ENCODE assay signal across 21 cellular contexts in genomic region chr12:86530996-86531655, GRCh38.
DNase-seq lines count a peak whose midpoint lies in the region; ATAC-seq and TF ChIP-seq lines count a peak whose summit lies in the region.
"Had no signal": no experiment of that assay in that cellular context is flagged by ENCODE, and none has a peak within 500 bp of the region (broad histone marks: within the 10 kb centered on the region; RNA-seq: fewer than 3 reads in every experiment).

No MANE protein-coding gene starts in this region.

- H3K9ac ChIP-seq in mammary epithelial cell (ENCODE audit: insufficient read depth, low read length) = no peak overlapping the region

- H3K36me3 ChIP-seq in mammary epithelial cell (ENCODE audit: insufficient read depth, low read length) (no peaks in the 10 kb centered on the region), brain microvascular endothelial cell (replicated peaks) (no peaks in the 10 kb centered on the region)
- H3K36me3 ChIP-seq: MG63, SJSA1 had no signal

- H4K20me1 ChIP-seq in mammary epithelial cell (ENCODE audit: insufficient read depth, low read length) = no peaks in the 10 kb centered on the region

- no peaks in the 10 kb centered on the region for H3K4me1 ChIP-seq in mammary epithelial cell (ENCODE audit: insufficient read depth, low read length)
- H3K4me1 ChIP-seq: SJSA1 had no signal

- H3K27ac Mint-ChIP-seq in MCF 10A (ENCODE audit: low read depth, unreplicated experiment) (no peak overlapping the region), osteocyte (ENCODE audit: unreplicated experiment) (no peak overlapping the region)
- H3K27ac Mint-ChIP-seq: B cell, CD14-positive monocyte had no signal

- DNase-seq in MCF 10A (ENCODE audit: unreplicated experiment) = peak; percentile 46
- DNase-seq in mammary epithelial cell = no peak
- peak; percentile 5 for DNase-seq in brain microvascular endothelial cell
- DNase-seq in fibroblast of pulmonary artery (ENCODE audit: low read depth) = peak; percentile 84
- DNase-seq in osteocyte (ENCODE audit: extremely low spot score, unreplicated experiment) = no peak
- no peak for DNase-seq in NCI-H446 (lab: John Stamatoyannopoulos, UW)
- DNase-seq: 8988T, GOT3, Karpas-422, MG63, NCI-H1048, NCI-H1436, NCI-H187 treated with DMSO at 0.1 percent for 48 hours, NCI-H510A treated with DMSO at 0.1 percent for 48 hours, NCI-H748 treated with DMSO at 0.1 percent for 48 hours had no signal

- BruUV-seq in MCF 10A (replicated peaks; lab: Mats Ljungman, UMichigan) = no TSS peak
- no TSS peak for BruUV-seq in mammary epithelial cell (replicated peaks; lab: Mats Ljungman, UMichigan)

- TF ChIP-seq CTCF in MCF 10A (IDR thresholded peaks at IDR 0.05; ENCODE audit: unreplicated experiment) = no peak
- no peak for TF ChIP-seq CTCF in mammary epithelial cell (conservative IDR thresholded peaks at IDR 0.05 in 1 of 2, IDR thresholded peaks at IDR 0.05 in 1 of 2; ENCODE audit: extremely low read depth in 1 of 2, insufficient read depth in 1 of 2, low read depth in 1 of 2, low read length in 2 of 2)
- TF ChIP-seq CTCF in brain microvascular endothelial cell (IDR thresholded peaks at IDR 0.05; ENCODE audit: low read depth, low read length, missing control alignments) = no peak
- TF ChIP-seq CTCF in fibroblast of pulmonary artery (IDR thresholded peaks at IDR 0.05; ENCODE audit: low read length, missing control alignments) = no peak
- TF ChIP-seq CTCF in osteocyte (IDR thresholded peaks at IDR 0.05) = no peak

- ATAC-seq in GM21423 (IDR thresholded peaks at IDR 0.05; ENCODE audit: unreplicated experiment) (no peak), HG03095 (IDR thresholded peaks at IDR 0.05; ENCODE audit: unreplicated experiment) (no peak)
- ATAC-seq: Right ventricle myocardium inferior had no signal

- intact Hi-C loops in MCF 10A (cut with micrococcal nuclease) = no loop called here
- intact Hi-C loops in mammary epithelial cell (cut with micrococcal nuclease) = no loop called here

- no peak overlapping the region for H2AFZ ChIP-seq in mammary epithelial cell (ENCODE audit: low read depth, low read length)

- POLR2A ChIA-PET in MCF 10A (lab: Yijun Ruan, JAX) = no interaction called here

- H3K36me3 Mint-ChIP-seq in MCF 10A (ENCODE audit: insufficient read depth, unreplicated experiment) (no peaks in the 10 kb centered on the region), osteocyte (ENCODE audit: unreplicated experiment) (no peaks in the 10 kb centered on the region)
- H3K36me3 Mint-ChIP-seq: CD14-positive monocyte had no signal

- in situ Hi-C loops in mammary epithelial cell (cut with MboI; ENCODE audit: low sequenced_read_pairs in 2 of 2) (no loop called here), brain microvascular endothelial cell (cut with HindIII; ENCODE audit: low pct_ligation_motif_present, low sequenced_read_pairs) (no loop called here)

- H3K4me3 ChIP-seq in mammary epithelial cell (replicated peaks in 1 of 3; ENCODE audit: insufficient read depth in 1 of 3, low read depth in 2 of 3, low read length in 3 of 3) (no peak overlapping the region), brain microvascular endothelial cell (ENCODE audit: low read depth, low read length) (no peak overlapping the region), fibroblast of pulmonary artery (replicated peaks; ENCODE audit: low read depth, low read length) (no peak overlapping the region)
- H3K4me3 ChIP-seq: MG63, SJSA1 had no signal

- no peaks in the 10 kb centered on the region for H3K9me3 Mint-ChIP-seq in MCF 10A (ENCODE audit: unreplicated experiment)
- H3K9me3 Mint-ChIP-seq in osteocyte (ENCODE audit: unreplicated experiment) = no peaks in the 10 kb centered on the region

- CTCF ChIA-PET in MCF 10A (lab: Yijun Ruan, JAX) = no interaction called here
- CTCF ChIA-PET in mammary epithelial cell (lab: Charles Lee; ENCODE audit: low non-redundant PET) = no interaction called here

- dilution Hi-C loops in mammary epithelial cell (cut with HindIII; ENCODE audit: low sequenced_read_pairs) = no loop called here

- 0% methylated on average over 1 of the region's 1 CpG for WGBS in mammary epithelial cell (ENCODE audit: low coverage, missing lambda C conversion rate)

- H3K4me1 Mint-ChIP-seq in MCF 10A (ENCODE audit: insufficient read depth, unreplicated experiment) = no peaks in the 10 kb centered on the region
- H3K4me1 Mint-ChIP-seq in osteocyte (ENCODE audit: unreplicated experiment) = no peaks in the 10 kb centered on the region
- H3K4me1 Mint-ChIP-seq: B cell, CD14-positive monocyte had no signal

- H3K27me3 ChIP-seq in mammary epithelial cell (ENCODE audit: insufficient read depth, low read length) = no peaks in the 10 kb centered on the region
- no peaks in the 10 kb centered on the region for H3K27me3 ChIP-seq in brain microvascular endothelial cell (replicated peaks)
- H3K27me3 ChIP-seq: MG63, SJSA1 had no signal

- no peak overlapping the region for H3K4me2 ChIP-seq in mammary epithelial cell (ENCODE audit: insufficient read depth, low read depth, low read length)

- H3K4me3 Mint-ChIP-seq in MCF 10A (ENCODE audit: unreplicated experiment) (no peak overlapping the region), osteocyte (ENCODE audit: unreplicated experiment) (no peak overlapping the region)
- H3K4me3 Mint-ChIP-seq: B cell, CD14-positive monocyte had no signal

- H3K27me3 Mint-ChIP-seq in MCF 10A (ENCODE audit: insufficient read depth, unreplicated experiment) (no peaks in the 10 kb centered on the region), osteocyte (ENCODE audit: unreplicated experiment) (no peaks in the 10 kb centered on the region)
- H3K27me3 Mint-ChIP-seq: B cell had no signal

- no peaks in the 10 kb centered on the region for H3K79me2 ChIP-seq in mammary epithelial cell (ENCODE audit: insufficient read depth, low read length)

- H3K27ac ChIP-seq in mammary epithelial cell (ENCODE audit: insufficient read depth, low read depth, low read length) (no peak overlapping the region), brain microvascular endothelial cell (no peak overlapping the region)
- H3K27ac ChIP-seq: SJSA1 had no signal

- no peaks in the 10 kb centered on the region for H3K9me3 ChIP-seq in mammary epithelial cell (replicated peaks; ENCODE audit: insufficient read depth, low read length)
- H3K9me3 ChIP-seq: MG63, SJSA1 had no signal

Comparison
In these comparisons a context has a peak if more than half of its experiments do, and no peak if none do; other contexts are left out.
1. DNase-seq: peak in MCF 10A (single experiment), brain microvascular endothelial cell (single experiment) and fibroblast of pulmonary artery (single experiment); none in mammary epithelial cell (single experiment), osteocyte (single experiment) and NCI-H446 (0 of 2).